ENCODE assay signal across 30 cellular contexts in the genomic region with DNA sequence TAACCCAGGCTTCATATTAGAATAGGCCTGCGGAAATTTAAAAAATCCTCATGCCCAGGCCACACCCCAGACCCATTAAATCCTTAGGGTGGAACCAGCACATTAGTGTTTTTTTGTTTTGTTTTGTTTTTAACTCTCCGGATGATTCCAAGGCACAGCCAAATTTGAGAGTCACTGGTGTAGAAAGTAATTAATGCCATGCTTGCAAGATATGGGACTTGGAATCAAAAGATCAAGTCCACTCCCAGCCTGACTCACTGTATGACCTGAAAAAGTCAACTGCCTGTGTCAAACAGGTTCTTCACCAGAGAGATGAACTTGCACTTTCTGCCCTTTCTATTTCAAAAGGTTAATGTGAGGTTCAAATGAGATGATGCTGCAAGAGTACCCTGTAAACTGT.
"Had no signal": no experiment of that assay in that cellular context is flagged by ENCODE, and none has a peak within 500 bp of the region (broad histone marks: within the 10 kb centered on the region; RNA-seq: fewer than 3 reads in every experiment).

No MANE protein-coding gene starts in this region.

- H3K79me2 ChIP-seq: hepatocyte had no signal

- H3K4me3 Mint-ChIP-seq: naive thymus-derived CD8-positive, alpha-beta T cell; nephron; neural crest cell; stimulated activated effector memory CD8-positive, alpha-beta T cell treated with anti-CD3 and anti-CD28 coated beads, Interleukin-12 subunit alpha, Interleukin-12 subunit beta, amount 100 ng/mL, for 72 hours; stimulated activated naive CD8-positive, alpha-beta T cell treated with anti-CD3 and anti-CD28 coated beads, Interleukin-15, Interleukin-2, amounts not matched to agents 100 ng/mL and 50 ng/mL, for 24 hours had no signal

- H3K4me2 ChIP-seq: hepatocyte had no signal

- H3K4me1 Mint-ChIP-seq: stimulated activated effector memory CD8-positive, alpha-beta T cell treated with anti-CD3 and anti-CD28 coated beads, Interleukin-12 subunit alpha, Interleukin-12 subunit beta, amount 100 ng/mL, for 72 hours had no signal

- H3K4me1 ChIP-seq: lower lobe of right lung, pancreas, psoas muscle, right atrium auricular region, tibial artery, upper lobe of right lung had no signal

- H3K4me3 ChIP-seq: hepatocyte, lower lobe of right lung, pancreas, psoas muscle, right atrium auricular region, right lobe of liver, suprapubic skin, thoracic aorta, tibial artery, upper lobe of right lung had no signal

- H3K27ac Mint-ChIP-seq: naive thymus-derived CD8-positive, alpha-beta T cell; nephron; stimulated activated effector memory CD8-positive, alpha-beta T cell treated with anti-CD3 and anti-CD28 coated beads, Interleukin-12 subunit alpha, Interleukin-12 subunit beta, amount 100 ng/mL, for 72 hours; stimulated activated naive CD8-positive, alpha-beta T cell treated with anti-CD3 and anti-CD28 coated beads, Interleukin-15, Interleukin-2, amounts not matched to agents 100 ng/mL and 50 ng/mL, for 24 hours had no signal

- H3K36me3 Mint-ChIP-seq: naive thymus-derived CD8-positive, alpha-beta T cell; stimulated activated effector memory CD8-positive, alpha-beta T cell treated with anti-CD3 and anti-CD28 coated beads, Interleukin-12 subunit alpha, Interleukin-12 subunit beta, amount 100 ng/mL, for 72 hours had no signal

- ATAC-seq: left cardiac atrium; left lobe of liver; left ventricle myocardium superior; lower lobe of right lung; naive thymus-derived CD8-positive, alpha-beta T cell; pancreas; psoas muscle; right lobe of liver; stimulated activated effector memory CD8-positive, alpha-beta T cell treated with anti-CD3 and anti-CD28 coated beads, Interleukin-12 subunit alpha, Interleukin-12 subunit beta, amount 100 ng/mL, for 72 hours; upper lobe of right lung had no signal

- H3K9me3 ChIP-seq: lower lobe of right lung, pancreas, psoas muscle, right atrium auricular region, right lobe of liver, suprapubic skin, thoracic aorta, tibial artery, upper lobe of right lung had no signal

- H3K9me3 Mint-ChIP-seq: nephron; neural crest cell; stimulated activated naive CD8-positive, alpha-beta T cell treated with anti-CD3 and anti-CD28 coated beads, Interleukin-15, Interleukin-2, amounts not matched to agents 100 ng/mL and 50 ng/mL, for 24 hours had no signal

- H2AFZ ChIP-seq: hepatocyte had no signal

- H3K36me3 ChIP-seq: lower lobe of right lung, pancreas, right atrium auricular region, right lobe of liver, suprapubic skin, thoracic aorta, tibial artery, upper lobe of right lung had no signal

- FAIRE-seq: keratinocyte, pancreas, urothelium cell line had no signal

- H3K27me3 ChIP-seq: hepatocyte, pancreas, right atrium auricular region, right lobe of liver, suprapubic skin, upper lobe of right lung had no signal

- DNase-seq: kidney glomerular epithelial cell; left cardiac atrium; left ventricle myocardium superior; lower lobe of right lung; mammary epithelial cell; mesenchymal stem cell; naive thymus-derived CD8-positive, alpha-beta T cell; nucleus accumbens; pancreas; posterior cingulate gyrus; psoas muscle; right lobe of liver; stimulated activated CD4-positive, alpha-beta T cell treated with anti-CD3 and anti-CD28 coated beads, Interleukin-12 subunit alpha, Interleukin-12 subunit beta, amount 100 ng/mL, for 4 hours; stimulated activated CD4-positive, alpha-beta T cell treated with anti-CD3 and anti-CD28 coated beads, Interleukin-15, amount 100 ng/mL, for 24 hours; stimulated activated CD4-positive, alpha-beta T cell treated with anti-CD3 and anti-CD28 coated beads, Interleukin-4, amount 100 ng/mL, for 24 hours; stimulated activated naive CD4-positive, alpha-beta T cell; tibial artery; trophoblast cell; upper lobe of right lung had no signal

- H3K27ac ChIP-seq: hepatocyte, lower lobe of right lung, pancreas, psoas muscle, right atrium auricular region, right lobe of liver, suprapubic skin, thoracic aorta, tibial artery, upper lobe of right lung had no signal

- H3K27me3 Mint-ChIP-seq: stimulated activated naive CD8-positive, alpha-beta T cell treated with anti-CD3 and anti-CD28 coated beads, Interleukin-15, Interleukin-2, amounts not matched to agents 100 ng/mL and 50 ng/mL, for 24 hours had no signal
